Comparison of ENCODE assay signal across 1 cellular context in the genomic region with DNA sequence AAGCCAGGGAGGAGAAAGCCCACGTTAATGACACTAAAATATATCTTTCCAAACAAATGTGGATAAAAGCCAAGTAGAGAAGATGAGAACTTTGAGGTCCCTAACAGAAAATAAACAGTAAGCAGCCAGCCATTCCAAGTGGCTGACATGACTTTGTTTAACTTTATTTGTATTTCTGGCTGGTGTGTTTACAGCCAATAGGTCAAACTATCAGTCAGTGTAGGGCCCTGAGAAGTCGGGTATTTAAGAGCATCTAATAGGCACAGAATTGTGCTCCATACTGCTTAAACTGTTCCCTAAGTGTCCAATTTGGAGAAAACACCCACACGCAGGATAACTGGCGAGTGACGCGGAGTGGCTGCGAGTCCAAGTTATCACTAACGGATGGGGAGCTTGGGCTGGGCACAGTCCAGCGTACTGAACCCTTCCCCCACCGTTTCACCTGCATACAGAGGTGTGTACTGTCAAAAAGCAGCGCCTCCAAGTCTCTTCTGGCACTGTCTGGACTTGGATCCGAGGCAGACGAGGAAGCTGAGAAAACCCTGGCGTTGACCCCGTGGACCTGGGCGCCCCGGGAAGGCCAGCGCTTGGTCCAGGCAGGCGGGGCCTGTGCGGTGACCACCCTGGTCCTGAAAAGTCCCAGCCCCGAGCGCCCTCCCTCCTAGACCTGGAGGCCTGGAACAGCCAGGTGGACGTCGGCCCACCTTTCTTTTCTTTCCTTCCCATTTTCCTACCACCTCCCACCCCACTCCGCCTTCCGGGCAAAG.
TF ChIP-seq lines count a peak whose summit lies in the region.

No MANE protein-coding gene starts in this region.

TF ChIP-seq in HepG2, 621 proteins besides CTCF, POLR2A, EP300 and RAD21 (continued from another document and continues in another):
- no peak for TF ChIP-seq MAZ (IDR thresholded peaks at IDR 0.05; ENCODE audit: borderline replicate concordance, low read depth, low read length)
- no peak; the same call in 1 of the 2 replicates for TF ChIP-seq MAZ (CRISPR knock-in tag; IDR thresholded peaks at IDR 0.05; ENCODE audit: low read depth)
- TF ChIP-seq ZNF713 (CRISPR knock-in tag; IDR thresholded peaks at IDR 0.05), result no peak
- no peak for TF ChIP-seq ZBTB38 (CRISPR knock-in tag; IDR thresholded peaks at IDR 0.05)
- TF ChIP-seq, protein P1, sequence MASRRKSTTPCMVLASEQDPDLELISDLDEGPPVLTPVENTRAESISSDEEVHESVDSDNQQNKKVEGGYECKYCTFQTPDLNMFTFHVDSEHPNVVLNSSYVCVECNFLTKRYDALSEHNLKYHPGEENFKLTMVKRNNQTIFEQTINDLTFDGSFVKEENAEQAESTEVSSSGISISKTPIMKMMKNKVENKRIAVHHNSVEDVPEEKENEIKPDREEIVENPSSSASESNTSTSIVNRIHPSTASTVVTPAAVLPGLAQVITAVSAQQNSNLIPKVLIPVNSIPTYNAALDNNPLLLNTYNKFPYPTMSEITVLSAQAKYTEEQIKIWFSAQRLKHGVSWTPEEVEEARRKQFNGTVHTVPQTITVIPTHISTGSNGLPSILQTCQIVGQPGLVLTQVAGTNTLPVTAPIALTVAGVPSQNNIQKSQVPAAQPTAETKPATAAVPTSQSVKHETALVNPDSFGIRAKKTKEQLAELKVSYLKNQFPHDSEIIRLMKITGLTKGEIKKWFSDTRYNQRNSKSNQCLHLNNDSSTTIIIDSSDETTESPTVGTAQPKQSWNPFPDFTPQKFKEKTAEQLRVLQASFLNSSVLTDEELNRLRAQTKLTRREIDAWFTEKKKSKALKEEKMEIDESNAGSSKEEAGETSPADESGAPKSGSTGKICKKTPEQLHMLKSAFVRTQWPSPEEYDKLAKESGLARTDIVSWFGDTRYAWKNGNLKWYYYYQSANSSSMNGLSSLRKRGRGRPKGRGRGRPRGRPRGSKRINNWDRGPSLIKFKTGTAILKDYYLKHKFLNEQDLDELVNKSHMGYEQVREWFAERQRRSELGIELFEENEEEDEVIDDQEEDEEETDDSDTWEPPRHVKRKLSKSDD (CRISPR knock-in tag; IDR thresholded peaks at IDR 0.05; ENCODE audit: low read depth), result peak; percentile 42; the same call in 1 of the 2 replicates
- no peak for TF ChIP-seq SP1 (IDR thresholded peaks at IDR 0.05)
- no peak for TF ChIP-seq SP1 (CRISPR knock-in tag; IDR thresholded peaks at IDR 0.05)
- 0 out of 2 replicates have a peak, but pooled peaks have one; percentile 25 for TF ChIP-seq ZNF567 (CRISPR knock-in tag; IDR thresholded peaks at IDR 0.05; ENCODE audit: borderline replicate concordance)
- TF ChIP-seq, protein P2, sequence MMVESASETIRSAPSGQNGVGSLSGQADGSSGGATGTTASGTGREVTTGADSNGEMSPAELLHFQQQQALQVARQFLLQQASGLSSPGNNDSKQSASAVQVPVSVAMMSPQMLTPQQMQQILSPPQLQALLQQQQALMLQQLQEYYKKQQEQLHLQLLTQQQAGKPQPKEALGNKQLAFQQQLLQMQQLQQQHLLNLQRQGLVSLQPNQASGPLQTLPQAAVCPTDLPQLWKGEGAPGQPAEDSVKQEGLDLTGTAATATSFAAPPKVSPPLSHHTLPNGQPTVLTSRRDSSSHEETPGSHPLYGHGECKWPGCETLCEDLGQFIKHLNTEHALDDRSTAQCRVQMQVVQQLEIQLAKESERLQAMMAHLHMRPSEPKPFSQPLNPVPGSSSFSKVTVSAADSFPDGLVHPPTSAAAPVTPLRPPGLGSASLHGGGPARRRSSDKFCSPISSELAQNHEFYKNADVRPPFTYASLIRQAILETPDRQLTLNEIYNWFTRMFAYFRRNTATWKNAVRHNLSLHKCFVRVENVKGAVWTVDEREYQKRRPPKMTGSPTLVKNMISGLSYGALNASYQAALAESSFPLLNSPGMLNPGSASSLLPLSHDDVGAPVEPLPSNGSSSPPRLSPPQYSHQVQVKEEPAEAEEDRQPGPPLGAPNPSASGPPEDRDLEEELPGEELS (CRISPR knock-in tag; IDR thresholded peaks at IDR 0.05), result peak; percentile 80
- TF ChIP-seq, protein P3, sequence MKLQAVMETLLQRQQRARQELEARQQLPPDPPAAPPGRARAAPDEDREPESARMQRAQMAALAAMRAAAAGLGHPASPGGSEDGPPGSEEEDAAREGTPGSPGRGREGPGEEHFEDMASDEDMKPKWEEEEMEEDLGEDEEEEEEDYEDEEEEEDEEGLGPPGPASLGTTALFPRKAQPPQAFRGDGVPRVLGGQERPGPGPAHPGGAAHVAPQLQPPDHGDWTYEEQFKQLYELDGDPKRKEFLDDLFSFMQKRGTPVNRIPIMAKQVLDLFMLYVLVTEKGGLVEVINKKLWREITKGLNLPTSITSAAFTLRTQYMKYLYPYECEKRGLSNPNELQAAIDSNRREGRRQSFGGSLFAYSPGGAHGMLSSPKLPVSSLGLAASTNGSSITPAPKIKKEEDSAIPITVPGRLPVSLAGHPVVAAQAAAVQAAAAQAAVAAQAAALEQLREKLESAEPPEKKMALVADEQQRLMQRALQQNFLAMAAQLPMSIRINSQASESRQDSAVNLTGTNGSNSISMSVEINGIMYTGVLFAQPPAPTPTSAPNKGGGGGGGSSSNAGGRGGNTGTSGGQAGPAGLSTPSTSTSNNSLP (IDR thresholded peaks at IDR 0.05; ENCODE audit: low read depth, low read length), result peak; percentile 26; the same call in 1 of the 2 replicates
- no peak for TF ChIP-seq FOXP1 (IDR thresholded peaks at IDR 0.05)
- peak; percentile 81 for TF ChIP-seq FOXP1 (CRISPR knock-in tag; IDR thresholded peaks at IDR 0.05)
- no peak for TF ChIP-seq SP2 (CRISPR knock-in tag; IDR thresholded peaks at IDR 0.05)
- no peak for TF ChIP-seq SMAD9 (CRISPR knock-in tag; IDR thresholded peaks at IDR 0.05)
- TF ChIP-seq ARID2 (CRISPR knock-in tag; IDR thresholded peaks at IDR 0.05; ENCODE audit: borderline replicate concordance), result 0 out of 2 replicates have a peak, but pooled peaks have one; percentile 30
- no peak for TF ChIP-seq SOX6 (IDR thresholded peaks at IDR 0.05)
- peak; percentile 66 for TF ChIP-seq SOX6 (CRISPR knock-in tag; IDR thresholded peaks at IDR 0.05)
- TF ChIP-seq ZNF501 (CRISPR knock-in tag; IDR thresholded peaks at IDR 0.05), result peak; percentile 23; the same call in 1 of the 2 replicates
- peak; percentile 9; the same call in 1 of the 2 replicates for TF ChIP-seq YEATS4 (CRISPR knock-in tag; IDR thresholded peaks at IDR 0.05; ENCODE audit: borderline replicate concordance)
- TF ChIP-seq SNRNP70 (IDR thresholded peaks at IDR 0.05; ENCODE audit: low read depth, low read length), result no peak
- TF ChIP-seq, protein P4, sequence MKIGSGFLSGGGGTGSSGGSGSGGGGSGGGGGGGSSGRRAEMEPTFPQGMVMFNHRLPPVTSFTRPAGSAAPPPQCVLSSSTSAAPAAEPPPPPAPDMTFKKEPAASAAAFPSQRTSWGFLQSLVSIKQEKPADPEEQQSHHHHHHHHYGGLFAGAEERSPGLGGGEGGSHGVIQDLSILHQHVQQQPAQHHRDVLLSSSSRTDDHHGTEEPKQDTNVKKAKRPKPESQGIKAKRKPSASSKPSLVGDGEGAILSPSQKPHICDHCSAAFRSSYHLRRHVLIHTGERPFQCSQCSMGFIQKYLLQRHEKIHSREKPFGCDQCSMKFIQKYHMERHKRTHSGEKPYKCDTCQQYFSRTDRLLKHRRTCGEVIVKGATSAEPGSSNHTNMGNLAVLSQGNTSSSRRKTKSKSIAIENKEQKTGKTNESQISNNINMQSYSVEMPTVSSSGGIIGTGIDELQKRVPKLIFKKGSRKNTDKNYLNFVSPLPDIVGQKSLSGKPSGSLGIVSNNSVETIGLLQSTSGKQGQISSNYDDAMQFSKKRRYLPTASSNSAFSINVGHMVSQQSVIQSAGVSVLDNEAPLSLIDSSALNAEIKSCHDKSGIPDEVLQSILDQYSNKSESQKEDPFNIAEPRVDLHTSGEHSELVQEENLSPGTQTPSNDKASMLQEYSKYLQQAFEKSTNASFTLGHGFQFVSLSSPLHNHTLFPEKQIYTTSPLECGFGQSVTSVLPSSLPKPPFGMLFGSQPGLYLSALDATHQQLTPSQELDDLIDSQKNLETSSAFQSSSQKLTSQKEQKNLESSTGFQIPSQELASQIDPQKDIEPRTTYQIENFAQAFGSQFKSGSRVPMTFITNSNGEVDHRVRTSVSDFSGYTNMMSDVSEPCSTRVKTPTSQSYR (CRISPR knock-in tag; IDR thresholded peaks at IDR 0.05; ENCODE audit: borderline replicate concordance), result peak; percentile 83
- TF ChIP-seq, protein P5, sequence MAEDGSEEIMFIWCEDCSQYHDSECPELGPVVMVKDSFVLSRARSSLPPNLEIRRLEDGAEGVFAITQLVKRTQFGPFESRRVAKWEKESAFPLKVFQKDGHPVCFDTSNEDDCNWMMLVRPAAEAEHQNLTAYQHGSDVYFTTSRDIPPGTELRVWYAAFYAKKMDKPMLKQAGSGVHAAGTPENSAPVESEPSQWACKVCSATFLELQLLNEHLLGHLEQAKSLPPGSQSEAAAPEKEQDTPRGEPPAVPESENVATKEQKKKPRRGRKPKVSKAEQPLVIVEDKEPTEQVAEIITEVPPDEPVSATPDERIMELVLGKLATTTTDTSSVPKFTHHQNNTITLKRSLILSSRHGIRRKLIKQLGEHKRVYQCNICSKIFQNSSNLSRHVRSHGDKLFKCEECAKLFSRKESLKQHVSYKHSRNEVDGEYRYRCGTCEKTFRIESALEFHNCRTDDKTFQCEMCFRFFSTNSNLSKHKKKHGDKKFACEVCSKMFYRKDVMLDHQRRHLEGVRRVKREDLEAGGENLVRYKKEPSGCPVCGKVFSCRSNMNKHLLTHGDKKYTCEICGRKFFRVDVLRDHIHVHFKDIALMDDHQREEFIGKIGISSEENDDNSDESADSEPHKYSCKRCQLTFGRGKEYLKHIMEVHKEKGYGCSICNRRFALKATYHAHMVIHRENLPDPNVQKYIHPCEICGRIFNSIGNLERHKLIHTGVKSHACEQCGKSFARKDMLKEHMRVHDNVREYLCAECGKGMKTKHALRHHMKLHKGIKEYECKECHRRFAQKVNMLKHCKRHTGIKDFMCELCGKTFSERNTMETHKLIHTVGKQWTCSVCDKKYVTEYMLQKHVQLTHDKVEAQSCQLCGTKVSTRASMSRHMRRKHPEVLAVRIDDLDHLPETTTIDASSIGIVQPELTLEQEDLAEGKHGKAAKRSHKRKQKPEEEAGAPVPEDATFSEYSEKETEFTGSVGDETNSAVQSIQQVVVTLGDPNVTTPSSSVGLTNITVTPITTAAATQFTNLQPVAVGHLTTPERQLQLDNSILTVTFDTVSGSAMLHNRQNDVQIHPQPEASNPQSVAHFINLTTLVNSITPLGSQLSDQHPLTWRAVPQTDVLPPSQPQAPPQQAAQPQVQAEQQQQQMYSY (CRISPR knock-in tag; IDR thresholded peaks at IDR 0.05), result 0 out of 2 replicates have a peak, but pooled peaks have one; percentile 21
- 0 out of 2 replicates have a peak, but pooled peaks have one; percentile 4 for TF ChIP-seq ZNF552 (CRISPR knock-in tag; IDR thresholded peaks at IDR 0.05; ENCODE audit: borderline replicate concordance)
- TF ChIP-seq ELF3 (CRISPR knock-in tag; IDR thresholded peaks at IDR 0.05), result peak; percentile 38; the same call in 1 of the 2 replicates
- TF ChIP-seq, protein P6, sequence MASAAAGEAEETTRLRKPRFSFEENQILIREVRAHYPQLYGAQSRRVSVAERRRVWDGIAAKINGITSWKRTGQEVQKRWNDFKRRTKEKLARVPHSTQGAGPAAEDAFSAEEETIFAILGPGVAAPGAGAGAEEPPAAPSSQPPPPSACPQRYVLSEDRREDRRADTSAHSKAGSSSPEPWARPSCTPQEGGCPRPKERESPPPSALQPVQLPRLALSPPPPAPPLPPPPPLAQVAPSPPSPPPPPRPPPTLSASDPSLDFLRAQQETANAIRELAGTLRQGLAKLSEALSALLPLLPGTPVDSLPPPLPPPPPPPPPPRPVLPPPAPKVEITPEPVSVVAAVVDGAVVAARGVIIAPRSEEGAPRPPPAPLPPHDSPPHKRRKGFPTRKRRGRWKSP (CRISPR knock-in tag; IDR thresholded peaks at IDR 0.05), result peak; percentile 30; the same call in 1 of the 2 replicates
- TF ChIP-seq SP140L (CRISPR knock-in tag; IDR thresholded peaks at IDR 0.05; ENCODE audit: borderline replicate concordance), result no peak
- TF ChIP-seq FOXJ3 (CRISPR knock-in tag; IDR thresholded peaks at IDR 0.05; ENCODE audit: borderline replicate concordance), result 0 out of 2 replicates have a peak, but pooled peaks have one; percentile 63
- peak; percentile 59 for TF ChIP-seq CREM (IDR thresholded peaks at IDR 0.05)
- no peak for TF ChIP-seq CREM (CRISPR knock-in tag; IDR thresholded peaks at IDR 0.05)
- TF ChIP-seq ZKSCAN8 (CRISPR knock-in tag; IDR thresholded peaks at IDR 0.05; ENCODE audit: borderline replicate concordance), result 0 out of 2 replicates have a peak, but pooled peaks have one; percentile 20
- peak; percentile 45; the same call in 1 of the 2 replicates for TF ChIP-seq ZNF616 (CRISPR knock-in tag; IDR thresholded peaks at IDR 0.05; ENCODE audit: low read depth)
- TF ChIP-seq PHF20 (CRISPR knock-in tag; IDR thresholded peaks at IDR 0.05), result no peak
- peak; percentile 16; the same call in 1 of the 2 replicates for TF ChIP-seq GTF3A (CRISPR knock-in tag; conservative IDR thresholded peaks at IDR 0.05)
- TF ChIP-seq, protein P7, sequence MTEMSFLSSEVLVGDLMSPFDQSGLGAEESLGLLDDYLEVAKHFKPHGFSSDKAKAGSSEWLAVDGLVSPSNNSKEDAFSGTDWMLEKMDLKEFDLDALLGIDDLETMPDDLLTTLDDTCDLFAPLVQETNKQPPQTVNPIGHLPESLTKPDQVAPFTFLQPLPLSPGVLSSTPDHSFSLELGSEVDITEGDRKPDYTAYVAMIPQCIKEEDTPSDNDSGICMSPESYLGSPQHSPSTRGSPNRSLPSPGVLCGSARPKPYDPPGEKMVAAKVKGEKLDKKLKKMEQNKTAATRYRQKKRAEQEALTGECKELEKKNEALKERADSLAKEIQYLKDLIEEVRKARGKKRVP (CRISPR knock-in tag; IDR thresholded peaks at IDR 0.05), result peak in 1 of 2 experiments; percentile 55; a peak in 1 of 4 replicates
- no peak; the same call in 1 of the 2 replicates for TF ChIP-seq SRY (CRISPR knock-in tag; IDR thresholded peaks at IDR 0.05)
- TF ChIP-seq, protein P8, sequence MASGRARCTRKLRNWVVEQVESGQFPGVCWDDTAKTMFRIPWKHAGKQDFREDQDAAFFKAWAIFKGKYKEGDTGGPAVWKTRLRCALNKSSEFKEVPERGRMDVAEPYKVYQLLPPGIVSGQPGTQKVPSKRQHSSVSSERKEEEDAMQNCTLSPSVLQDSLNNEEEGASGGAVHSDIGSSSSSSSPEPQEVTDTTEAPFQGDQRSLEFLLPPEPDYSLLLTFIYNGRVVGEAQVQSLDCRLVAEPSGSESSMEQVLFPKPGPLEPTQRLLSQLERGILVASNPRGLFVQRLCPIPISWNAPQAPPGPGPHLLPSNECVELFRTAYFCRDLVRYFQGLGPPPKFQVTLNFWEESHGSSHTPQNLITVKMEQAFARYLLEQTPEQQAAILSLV (CRISPR knock-in tag; IDR thresholded peaks at IDR 0.05; ENCODE audit: borderline replicate concordance), result peak; percentile 11; the same call in 1 of the 2 replicates
- TF ChIP-seq, protein P9, sequence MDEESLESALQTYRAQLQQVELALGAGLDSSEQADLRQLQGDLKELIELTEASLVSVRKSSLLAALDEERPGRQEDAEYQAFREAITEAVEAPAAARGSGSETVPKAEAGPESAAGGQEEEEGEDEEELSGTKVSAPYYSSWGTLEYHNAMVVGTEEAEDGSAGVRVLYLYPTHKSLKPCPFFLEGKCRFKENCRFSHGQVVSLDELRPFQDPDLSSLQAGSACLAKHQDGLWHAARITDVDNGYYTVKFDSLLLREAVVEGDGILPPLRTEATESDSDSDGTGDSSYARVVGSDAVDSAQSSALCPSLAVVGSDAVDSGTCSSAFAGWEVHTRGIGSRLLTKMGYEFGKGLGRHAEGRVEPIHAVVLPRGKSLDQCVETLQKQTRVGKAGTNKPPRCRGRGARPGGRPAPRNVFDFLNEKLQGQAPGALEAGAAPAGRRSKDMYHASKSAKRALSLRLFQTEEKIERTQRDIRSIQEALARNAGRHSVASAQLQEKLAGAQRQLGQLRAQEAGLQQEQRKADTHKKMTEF (CRISPR knock-in tag; IDR thresholded peaks at IDR 0.05), result peak; percentile 30
